Comparison of ENCODE assay signal across 8 cellular contexts in genomic region chr1:152188673-152189591, GRCh38. TPM values are rescaled to one million over a fixed set of nuclear protein-coding genes. Genes with fewer than 3 reads are reported as not detected.
DNase-seq lines count a peak whose midpoint lies in the region; ATAC-seq and TF ChIP-seq lines count a peak whose summit lies in the region.

No MANE protein-coding gene starts in this region.

- no peaks in the 10 kb centered on the region for H3K9me3 Mint-ChIP-seq in T-cell

- no peaks in the 10 kb centered on the region for H3K36me3 ChIP-seq in gastrocnemius medialis

- CTCF ChIA-PET in T-cell (lab: Charles Lee): interaction anchor here (0.6 to 6.8 kb wide), 6 partner anchors 121 to 270 kb away, joined by 3 to 134 read pairs (median 10); no protein-coding TSS in a partner anchor

- intact Hi-C loops in left ventricle myocardium superior (cut with micrococcal nuclease) (loop anchor here (5.0 kb wide), 1 partner anchor 47 kb away; no protein-coding TSS in a partner anchor), gastrocnemius medialis (cut with DNase I; ENCODE audit: low total_unique reads) (loop anchor here (2.0 kb wide), 2 partner anchors 252 to 270 kb away; no protein-coding TSS in a partner anchor)

- peak overlapping the region; percentile 50 to 59 (median 56) for H3K4me3 ChIP-seq in gastrocnemius medialis

- H3K36me3 Mint-ChIP-seq in T-cell: no peaks in the 10 kb centered on the region

- peak; percentile 65 for DNase-seq in EH (ENCODE audit: low read depth)
- peak; percentile 30 for DNase-seq in HuH-7.5 (ENCODE audit: low spot score)
- peak; percentile 34 to 81 (median 67) for DNase-seq in T-cell
- peak; percentile 41 for DNase-seq in activated naive CD8-positive, alpha-beta T cell treated with anti-CD3 and anti-CD28 coated beads, Interleukin-2, amount 50 U/mL, for 16 hours (ENCODE audit: low read depth, low spot score)
- DNase-seq in left ventricle myocardium superior: peak; percentile 83
- peak in 1 of 2 donors; percentile 31 for DNase-seq in gastrocnemius medialis
- DNase-seq in NCI-H146 (lab: John Stamatoyannopoulos, UW): no peak

- peak overlapping the region; percentile 72 to 85 (median 79) for H3K4me3 Mint-ChIP-seq in T-cell

- no peaks in the 10 kb centered on the region for H3K4me1 ChIP-seq in gastrocnemius medialis

- peak in 4 of 5 experiments; percentile 58 to 72 (median 63) for TF ChIP-seq CTCF in gastrocnemius medialis (IDR thresholded peaks at IDR 0.05 in 4 of 5, conservative IDR thresholded peaks at IDR 0.05 in 1 of 5)

- peaks cover 0 to 6% of the 10 kb centered on the region in 2 donors for H3K27me3 Mint-ChIP-seq in T-cell

- H3K27ac Mint-ChIP-seq in T-cell: no peak overlapping the region

- H3K27ac ChIP-seq in gastrocnemius medialis: peak overlapping the region; percentile 7 to 43 (median 34)

- in situ Hi-C loops in gastrocnemius medialis (cut with MboI; ENCODE audit: low sequenced_read_pairs in 4 of 4): loop anchor here in 3 of 4 donors (10.0 to 25.0 kb wide), 3 partner anchors 134 to 273 kb away; no protein-coding TSS in a partner anchor

- H3K4me1 Mint-ChIP-seq in T-cell: peaks cover 0 to 9% (median 6%) of the 10 kb centered on the region in 3 donors

- peaks cover 0 to 13% (median 6%) of the 10 kb centered on the region in 3 donors for H3K27me3 ChIP-seq in gastrocnemius medialis

- ATAC-seq in T-cell (replicated peaks in 1 of 4) (peak; percentile 60 to 78 (median 64)), left ventricle myocardium superior (peak; percentile 86), gastrocnemius medialis (peak; percentile 39 to 44), HG03520 (IDR thresholded peaks at IDR 0.05; ENCODE audit: unreplicated experiment) (no peak)

- no peaks in the 10 kb centered on the region for H3K9me3 ChIP-seq in gastrocnemius medialis

- TF ChIP-seq POLR2A in gastrocnemius medialis (IDR thresholded peaks at IDR 0.05): no peak

- POLR2A ChIA-PET in T-cell (lab: Charles Lee): no interaction called here

RNA-seq across cellular contexts. Expression of gene RPTN, which starts 29.9 kb away (rescaled TPM):
- total RNA-seq in T-cell (not detected), left ventricle myocardium superior (not detected), gastrocnemius medialis (not detected)

RNA-seq across cellular contexts. Expression of gene HRNR, which starts 35.1 kb away (rescaled TPM):
- total RNA-seq in T-cell (not detected), left ventricle myocardium superior (not detected), gastrocnemius medialis (not detected)
